ENCODE assay signal across 22 cellular contexts in the genomic region with DNA sequence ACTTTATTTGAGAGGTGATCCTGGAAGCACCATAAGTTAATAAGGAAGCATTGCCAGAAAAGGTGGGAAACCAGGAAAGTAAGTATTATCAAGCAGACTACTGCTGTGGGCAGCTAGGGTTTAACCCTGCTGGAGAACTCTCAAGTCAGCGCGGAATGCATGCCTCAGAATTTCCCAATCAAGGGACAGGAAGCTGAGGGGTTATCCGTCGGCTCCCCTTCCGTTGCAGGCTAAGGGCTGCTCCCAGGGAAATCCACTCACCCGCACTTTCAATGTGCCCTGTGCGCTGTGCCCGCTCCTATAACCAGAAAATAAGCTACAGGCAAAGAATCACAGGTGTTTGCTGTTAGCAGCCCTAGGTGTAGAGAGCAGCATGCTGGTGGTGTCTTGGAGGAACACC.
"Had no signal": no experiment of that assay in that cellular context is flagged by ENCODE, and none has a peak within 500 bp of the region (broad histone marks: within the 10 kb centered on the region; RNA-seq: fewer than 3 reads in every experiment).

No MANE protein-coding gene starts in this region.

- H3K4me1 ChIP-seq: lower lobe of right lung, transverse colon, uterus had no signal

- H3K27me3 Mint-ChIP-seq: activated CD4-positive, alpha-beta T cell treated with anti-CD3 and anti-CD28 coated beads for 36 hours; activated naive CD8-positive, alpha-beta T cell; natural killer cell treated with Interleukin-12 subunit alpha and Interleukin-12 subunit beta and Interleukin-15 and Interleukin-18, amount 100 ng/mL, for 72 hours had no signal

- H3K9me3 Mint-ChIP-seq: activated T-helper 1 cell treated with anti-CD3 and anti-CD28 coated beads, Interleukin-12 subunit alpha, Interleukin-12 subunit beta, Interleukin-2, Interleukin-4 antibody, amounts not matched to agents 30 ng/mL and 10 ng/mL and 1 ng/mL, durations not matched to agents 14 hours and 24 hours and 36 hours; natural killer cell treated with Interleukin-12 subunit alpha and Interleukin-12 subunit beta and Interleukin-15 and Interleukin-18, amount 100 ng/mL, for 72 hours had no signal

- H3K4me1 Mint-ChIP-seq: activated CD4-positive, alpha-beta T cell treated with anti-CD3 and anti-CD28 coated beads for 36 hours; mesothelial cell of epicardium had no signal

- FAIRE-seq: colon, pancreas, TTC549 had no signal

- ATAC-seq: activated CD4-positive, alpha-beta T cell treated with anti-CD3 and anti-CD28 coated beads for 36 hours; lower lobe of right lung; natural killer cell treated with Interleukin-12 subunit alpha and Interleukin-12 subunit beta and Interleukin-15 and Interleukin-18, amount 100 ng/mL, for 72 hours had no signal

- DNase-seq: activated CD4-positive, alpha-beta T cell treated with anti-CD3 and anti-CD28 coated beads for 36 hours; activated CD4-positive, alpha-beta T cell treated with anti-CD3 and anti-CD28 coated beads, Interleukin-2, amount 50 U/mL, for 48 hours; activated gamma-delta T cell treated with Interleukin-2 at 50 U/mL for 16 hours; activated T-cell treated with anti-CD3 and anti-CD28 coated beads for 4 hours; foreskin melanocyte; glutamatergic neuron; kidney glomerular epithelial cell; lower lobe of right lung; pancreas; spleen; stimulated activated CD8-positive, alpha-beta memory T cell treated with anti-CD3 and anti-CD28 coated beads, Interleukin-4, amount 100 ng/mL, for 48 hours; stimulated activated naive CD4-positive, alpha-beta T cell; transverse colon; uterus had no signal

- H3K27ac Mint-ChIP-seq: activated CD4-positive, alpha-beta T cell treated with anti-CD3 and anti-CD28 coated beads for 36 hours; activated naive CD8-positive, alpha-beta T cell; activated T-helper 1 cell treated with anti-CD3 and anti-CD28 coated beads, Interleukin-12 subunit alpha, Interleukin-12 subunit beta, Interleukin-2, Interleukin-4 antibody, amounts not matched to agents 30 ng/mL and 10 ng/mL and 1 ng/mL, durations not matched to agents 14 hours and 24 hours and 36 hours; mesothelial cell of epicardium; natural killer cell treated with Interleukin-12 subunit alpha and Interleukin-12 subunit beta and Interleukin-15 and Interleukin-18, amount 100 ng/mL, for 72 hours had no signal

- H3K27me3 ChIP-seq: cardiac muscle cell, neutrophil, pancreas, spleen, transverse colon, uterus had no signal

- H3K4me3 Mint-ChIP-seq: activated CD4-positive, alpha-beta T cell treated with anti-CD3 and anti-CD28 coated beads for 36 hours; activated naive CD8-positive, alpha-beta T cell; activated T-helper 1 cell treated with anti-CD3 and anti-CD28 coated beads, Interleukin-12 subunit alpha, Interleukin-12 subunit beta, Interleukin-2, Interleukin-4 antibody, amounts not matched to agents 30 ng/mL and 10 ng/mL and 1 ng/mL, durations not matched to agents 14 hours and 24 hours and 36 hours; mesothelial cell of epicardium; natural killer cell treated with Interleukin-12 subunit alpha and Interleukin-12 subunit beta and Interleukin-15 and Interleukin-18, amount 100 ng/mL, for 72 hours had no signal

- H3K4me3 ChIP-seq: cardiac muscle cell, lower lobe of right lung, pancreas, spleen, transverse colon, uterus had no signal

- H3K36me3 ChIP-seq: cardiac muscle cell, lower lobe of right lung, pancreas, transverse colon, uterus had no signal

- H3K27ac ChIP-seq: cardiac muscle cell, lower lobe of right lung, neutrophil, pancreas, spleen, transverse colon, uterus had no signal

- H3K36me3 Mint-ChIP-seq: mesothelial cell of epicardium had no signal

- H3K9me3 ChIP-seq: lower lobe of right lung, neutrophil, pancreas, spleen, transverse colon, uterus had no signal
